In the genomic region with DNA sequence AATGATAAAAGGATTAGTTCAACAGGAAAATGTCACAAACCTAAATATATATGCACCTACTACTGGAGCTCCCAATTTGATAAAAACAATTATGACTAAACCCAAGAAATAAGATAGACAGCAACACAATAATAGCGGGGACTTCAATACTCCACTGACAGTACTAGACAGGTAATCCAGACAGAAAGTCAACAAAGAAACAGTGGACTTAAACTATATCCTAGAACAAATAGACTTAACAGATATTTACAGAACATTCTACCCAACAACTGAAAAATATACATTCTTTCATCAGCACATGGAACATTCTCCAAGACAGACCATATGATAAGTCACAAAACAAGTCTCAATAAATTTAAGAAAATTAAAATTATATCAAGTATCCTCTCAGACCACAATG, we compare ENCODE assay signal across 37 cellular contexts. TPM values are rescaled to one million over a fixed set of nuclear protein-coding genes. Genes with fewer than 3 reads are reported as not detected.
"Had no signal": no experiment of that assay in that cellular context is flagged by ENCODE, and none has a peak within 500 bp of the region (broad histone marks: within the 10 kb centered on the region; RNA-seq: fewer than 3 reads in every experiment).

No MANE protein-coding gene starts in this region.

- H3K27ac Mint-ChIP-seq: activated B cell treated with CpG ODN at 0.5 μM for 24 hours; activated CD4-positive, alpha-beta memory T cell treated with anti-CD3 and anti-CD28 coated beads for 36 hours; activated CD4-positive, alpha-beta T cell treated with anti-CD3 and anti-CD28 coated beads, Interleukin-2, amount 10 ng/mL, durations not matched to agents 24 days and 14 days; activated CD8-positive, alpha-beta T cell treated with anti-CD3 and anti-CD28 coated beads for 36 hours; activated naive CD4-positive, alpha-beta T cell treated with anti-CD3 and anti-CD28 coated beads for 36 hours; activated naive CD4-positive, alpha-beta T cell treated with anti-CD3 and anti-CD28 coated beads, Interleukin-2, amount 50 U/mL, for 72 hours; activated naive CD8-positive, alpha-beta T cell treated with anti-CD3 and anti-CD28 coated beads for 36 hours; activated T-cell treated with anti-CD3 and anti-CD28 coated beads, Interleukin-2, amount 50 U/mL, for 72 hours; activated T-helper 1 cell treated with anti-CD3 and anti-CD28 coated beads, Interleukin-12 subunit alpha, Interleukin-12 subunit beta, Interleukin-2, Interleukin-4 antibody, amounts not matched to agents 30 ng/mL and 10 ng/mL and 1 ng/mL, durations not matched to agents 14 hours and 24 hours and 36 hours; activated T-helper 17 cell treated with anti-CD3 and anti-CD28 coated beads, Interleukin-2, amount 50 U/mL, for 72 hours; T-helper 1 cell treated with Interleukin-12 subunit alpha and Interleukin-12 subunit beta and Interleukin-4 antibody, amounts not matched to agents 30 μg/mL and 1 μg/mL, for 36 hours; T-helper 2 cell treated with Interferon-gamma antibody and Interleukin-4, amounts not matched to agents 5 μg/mL and 100 μg/mL, for 36 hours had no signal

- H3K4me3 Mint-ChIP-seq: activated B cell treated with CpG ODN at 0.5 μM for 24 hours; activated CD4-positive, alpha-beta memory T cell treated with anti-CD3 and anti-CD28 coated beads for 36 hours; activated CD4-positive, alpha-beta T cell treated with anti-CD3 and anti-CD28 coated beads, Interleukin-2, amount 10 ng/mL, durations not matched to agents 24 days and 14 days; activated CD8-positive, alpha-beta T cell treated with anti-CD3 and anti-CD28 coated beads for 36 hours; activated naive CD4-positive, alpha-beta T cell treated with anti-CD3 and anti-CD28 coated beads for 36 hours; activated naive CD8-positive, alpha-beta T cell treated with anti-CD3 and anti-CD28 coated beads for 36 hours; activated T-cell treated with anti-CD3 and anti-CD28 coated beads, Interleukin-2, amount 50 U/mL, for 4 hours; activated T-cell treated with anti-CD3 and anti-CD28 coated beads, Interleukin-2, amount 50 U/mL, for 72 hours; activated T-helper 1 cell treated with anti-CD3 and anti-CD28 coated beads, Interleukin-12 subunit alpha, Interleukin-12 subunit beta, Interleukin-2, Interleukin-4 antibody, amounts not matched to agents 30 ng/mL and 10 ng/mL and 1 ng/mL, durations not matched to agents 14 hours and 24 hours and 36 hours; activated T-helper 17 cell treated with anti-CD3 and anti-CD28 coated beads, Interleukin-2, amount 50 U/mL, for 72 hours; T-helper 1 cell treated with Interleukin-12 subunit alpha and Interleukin-12 subunit beta and Interleukin-4 antibody, amounts not matched to agents 30 μg/mL and 1 μg/mL, for 36 hours; T-helper 2 cell treated with Interferon-gamma antibody and Interleukin-4, amounts not matched to agents 5 μg/mL and 100 μg/mL, for 36 hours had no signal

- H3K4me1 Mint-ChIP-seq: activated B cell treated with CpG ODN at 0.5 μM for 24 hours; activated CD4-positive, alpha-beta T cell treated with anti-CD3 and anti-CD28 coated beads, Interleukin-2, amount 10 ng/mL, durations not matched to agents 24 days and 14 days; activated naive CD8-positive, alpha-beta T cell treated with anti-CD3 and anti-CD28 coated beads for 36 hours; activated T-helper 17 cell treated with anti-CD3 and anti-CD28 coated beads, Interleukin-2, amount 50 U/mL, for 72 hours had no signal

- FAIRE-seq: astrocyte, TTC549 had no signal

- H3K9me3 Mint-ChIP-seq: activated CD4-positive, alpha-beta T cell treated with anti-CD3 and anti-CD28 coated beads, Interleukin-2, amount 10 ng/mL, durations not matched to agents 24 days and 14 days had no signal

- DNase-seq: activated B cell treated with CpG ODN at 0.5 μM for 24 hours; activated CD4-positive, alpha-beta memory T cell treated with anti-CD3 and anti-CD28 coated beads for 36 hours; activated CD4-positive, alpha-beta T cell treated with anti-CD3 and anti-CD28 coated beads for 4 hours; activated CD4-positive, alpha-beta T cell treated with anti-CD3 and anti-CD28 coated beads, Interleukin-2, amount 10 ng/mL, durations not matched to agents 24 days and 14 days; activated CD4-positive, alpha-beta T cell treated with anti-CD3 and anti-CD28 coated beads, Interleukin-2, amount 50 U/mL, for 1 hour; activated CD4-positive, alpha-beta T cell treated with anti-CD3 and anti-CD28 coated beads, Interleukin-2, amount 50 U/mL, for 4 hours; activated CD4-positive, CD25-positive, alpha-beta regulatory T cell treated with anti-CD3 and anti-CD28 coated beads, Interleukin-2, amount 50 U/mL, for 72 hours; activated CD8-positive, alpha-beta memory T cell treated with anti-CD3 and anti-CD28 coated beads, Interleukin-2, amount 50 U/mL, for 4 hours; activated CD8-positive, alpha-beta T cell treated with anti-CD3 and anti-CD28 coated beads for 36 hours; activated effector memory CD4-positive, alpha-beta T cell treated with anti-CD3 and anti-CD28 coated beads, Interleukin-2, amount 50 U/mL, for 16 hours; activated gamma-delta T cell treated with Interleukin-2 at 50 U/mL for 16 hours; activated naive CD4-positive, alpha-beta T cell; activated naive CD4-positive, alpha-beta T cell treated with anti-CD3 and anti-CD28 coated beads for 36 hours; activated naive CD4-positive, alpha-beta T cell treated with anti-CD3 and anti-CD28 coated beads, Interleukin-2, amount 50 U/mL, for 16 hours; activated naive CD8-positive, alpha-beta T cell treated with anti-CD3 and anti-CD28 coated beads for 36 hours; activated T-cell treated with anti-CD3 and anti-CD28 coated beads for 4 hours; activated T-cell treated with anti-CD3 and anti-CD28 coated beads, Interleukin-2, amount 50 U/mL, for 1 hour; activated T-cell treated with anti-CD3 and anti-CD28 coated beads, Interleukin-2, amount 50 U/mL, for 4 hours; activated T-cell treated with anti-CD3 and anti-CD28 coated beads, Interleukin-2, amount 50 U/mL, for 72 hours; adrenal gland; amniotic stem cell; aorta; body of pancreas; brain microvascular endothelial cell; central memory CD4-positive, alpha-beta T cell; T-helper 1 cell; T-helper 2 cell; T-helper 9 cell had no signal

- ATAC-seq: activated CD8-positive, alpha-beta T cell treated with anti-CD3 and anti-CD28 coated beads for 36 hours; activated naive CD4-positive, alpha-beta T cell treated with anti-CD3 and anti-CD28 coated beads, Interleukin-2, amount 50 U/mL, for 72 hours; activated T-cell treated with anti-CD3 and anti-CD28 coated beads, Interleukin-2, amount 50 U/mL, for 4 hours; activated T-cell treated with anti-CD3 and anti-CD28 coated beads, Interleukin-2, amount 50 U/mL, for 72 hours; activated T-helper 17 cell treated with anti-CD3 and anti-CD28 coated beads, Interleukin-2, amount 50 U/mL, for 72 hours; body of pancreas had no signal

- H3K27me3 Mint-ChIP-seq: activated CD4-positive, alpha-beta memory T cell treated with anti-CD3 and anti-CD28 coated beads for 36 hours had no signal

RNA-seq across cellular contexts. Expression of gene LGR5, which starts 28.0 kb away (rescaled TPM):
- total RNA-seq: activated B cell treated with CpG ODN at 0.5 μM for 24 hours; activated CD4-positive, alpha-beta memory T cell treated with anti-CD3 and anti-CD28 coated beads for 36 hours; activated CD4-positive, alpha-beta T cell treated with anti-CD3 and anti-CD28 coated beads, Interleukin-2, amount 10 ng/mL, durations not matched to agents 24 days and 14 days; activated CD8-positive, alpha-beta memory T cell treated with anti-CD3 and anti-CD28 coated beads for 36 hours; activated CD8-positive, alpha-beta T cell treated with anti-CD3 and anti-CD28 coated beads for 36 hours; activated naive CD4-positive, alpha-beta T cell treated with anti-CD3 and anti-CD28 coated beads for 36 hours; activated naive CD4-positive, alpha-beta T cell treated with anti-CD3 and anti-CD28 coated beads, Interleukin-2, amount 50 U/mL, for 72 hours; activated naive CD8-positive, alpha-beta T cell treated with anti-CD3 and anti-CD28 coated beads for 36 hours; activated T-cell treated with anti-CD3 and anti-CD28 coated beads, Interleukin-2, amount 50 U/mL, for 4 hours; activated T-cell treated with anti-CD3 and anti-CD28 coated beads, Interleukin-2, amount 50 U/mL, for 72 hours; activated T-helper 1 cell treated with anti-CD3 and anti-CD28 coated beads, Interleukin-12 subunit alpha, Interleukin-12 subunit beta, Interleukin-2, Interleukin-4 antibody, amounts not matched to agents 30 ng/mL and 10 ng/mL and 1 ng/mL, durations not matched to agents 14 hours and 24 hours and 36 hours; activated T-helper 17 cell treated with anti-CD3 and anti-CD28 coated beads, Interleukin-2, amount 50 U/mL, for 72 hours; cardiac septum had no signal
